In genomic region chr15:67063689-67064606, GRCh38 we compare ENCODE assay signal across 1 cellular context.
TF ChIP-seq lines count a peak whose summit lies in the region.

No MANE protein-coding gene starts in this region.

TF ChIP-seq in HepG2, 621 proteins besides CTCF, POLR2A, EP300 and RAD21 (continued from another document and continues in another):
- TF ChIP-seq ZNF225 (CRISPR knock-in tag; IDR thresholded peaks at IDR 0.05) (0 out of 2 replicates have a peak, but pooled peaks have one; percentile 32), ZNF556 (CRISPR knock-in tag; IDR thresholded peaks at IDR 0.05; ENCODE audit: borderline replicate concordance) (peak; percentile 88), STAT6 (CRISPR knock-in tag; IDR thresholded peaks at IDR 0.05; ENCODE audit: borderline replicate concordance) (no peak; the same call in none of the 2 replicates), ZBTB37 (CRISPR knock-in tag; IDR thresholded peaks at IDR 0.05) (peak; percentile 42; the same call in 1 of the 2 replicates), ETV5 (CRISPR knock-in tag; IDR thresholded peaks at IDR 0.05; ENCODE audit: borderline replicate concordance) (peak; percentile 85; the same call in 1 of the 2 replicates), HOXA7 (CRISPR knock-in tag; IDR thresholded peaks at IDR 0.05) (no peak), AGO2 (optimal IDR thresholded peaks at IDR 0.05; ENCODE audit: low read depth, low read length) (no peak), ZNF773 (CRISPR knock-in tag; IDR thresholded peaks at IDR 0.05; ENCODE audit: borderline replicate concordance) (no peak), DR1 (CRISPR knock-in tag; IDR thresholded peaks at IDR 0.05) (0 out of 2 replicates have a peak, but pooled peaks have one; percentile 71), POLR2AphosphoS5 (IDR thresholded peaks at IDR 0.05; ENCODE audit: low read depth, low read length) (peak; percentile 75), ARNT (IDR thresholded peaks at IDR 0.05) (no peak), SOX5 (CRISPR knock-in tag; IDR thresholded peaks at IDR 0.05; ENCODE audit: borderline replicate concordance) (peak; percentile 72), ZNF850 (CRISPR knock-in tag; conservative IDR thresholded peaks at IDR 0.05) (no peak), ONECUT2 (CRISPR knock-in tag; IDR thresholded peaks at IDR 0.05) (peak; percentile 96), HDAC1 (CRISPR knock-in tag; IDR thresholded peaks at IDR 0.05) (peak; percentile 85), CAMTA2 (CRISPR knock-in tag; IDR thresholded peaks at IDR 0.05; ENCODE audit: borderline replicate concordance) (no peak), ZNF17 (CRISPR knock-in tag; IDR thresholded peaks at IDR 0.05) (no peak), ZBTB34 (CRISPR knock-in tag; IDR thresholded peaks at IDR 0.05) (peak; percentile 79), KDM5A (IDR thresholded peaks at IDR 0.05; ENCODE audit: borderline replicate concordance, low read length) (no peak; the same call in 1 of the 2 replicates), ZNF460 (CRISPR knock-in tag; IDR thresholded peaks at IDR 0.05; ENCODE audit: borderline replicate concordance) (no peak; the same call in 1 of the 2 replicates), PRDM4 (CRISPR knock-in tag; IDR thresholded peaks at IDR 0.05; ENCODE audit: borderline replicate concordance) (no peak), ZNF644 (CRISPR knock-in tag; IDR thresholded peaks at IDR 0.05; ENCODE audit: low read depth) (0 out of 2 replicates have a peak, but pooled peaks have one; percentile 25), PRPF4 (IDR thresholded peaks at IDR 0.05; ENCODE audit: low read depth, low read length, poor library complexity, severe bottlenecking) (no peak), ZNF18 (CRISPR knock-in tag; IDR thresholded peaks at IDR 0.05; ENCODE audit: insufficient replicate concordance) (no peak), LRRFIP1 (CRISPR knock-in tag; conservative IDR thresholded peaks at IDR 0.05) (no peak), NFE2 (CRISPR knock-in tag; IDR thresholded peaks at IDR 0.05) (no peak), ZNF331 (CRISPR knock-in tag; IDR thresholded peaks at IDR 0.05) (peak; percentile 65), SNAPC2 (CRISPR knock-in tag; IDR thresholded peaks at IDR 0.05) (peak; percentile 53; the same call in 1 of the 2 replicates), TARDBP (CRISPR knock-in tag; IDR thresholded peaks at IDR 0.05) (peak; percentile 72), ZNF230 (CRISPR knock-in tag; IDR thresholded peaks at IDR 0.05) (0 out of 2 replicates have a peak, but pooled peaks have one; percentile 61), HIC2 (CRISPR knock-in tag; IDR thresholded peaks at IDR 0.05; ENCODE audit: low read depth) (peak; percentile 67), ZNF431 (CRISPR knock-in tag; IDR thresholded peaks at IDR 0.05; ENCODE audit: borderline replicate concordance, low read depth) (no peak; the same call in 1 of the 2 replicates), TCF12 (IDR thresholded peaks at IDR 0.05) (no peak), TCF12 (CRISPR knock-in tag; IDR thresholded peaks at IDR 0.05) (0 out of 2 replicates have a peak, but pooled peaks have one; percentile 42), ZFP41 (CRISPR knock-in tag; IDR thresholded peaks at IDR 0.05; ENCODE audit: borderline replicate concordance) (no peak), ZNF264 (CRISPR knock-in tag; IDR thresholded peaks at IDR 0.05) (peak; percentile 2; the same call in 1 of the 2 replicates), NCOA1 (CRISPR knock-in tag; IDR thresholded peaks at IDR 0.05) (no peak), ZKSCAN8 (CRISPR knock-in tag; IDR thresholded peaks at IDR 0.05; ENCODE audit: borderline replicate concordance) (no peak), TERF1 (CRISPR knock-in tag; IDR thresholded peaks at IDR 0.05) (no peak), PITX1 (CRISPR knock-in tag; IDR thresholded peaks at IDR 0.05) (peak; percentile 74; the same call in 1 of the 2 replicates), SMAD9 (CRISPR knock-in tag; IDR thresholded peaks at IDR 0.05) (no peak), TAF15 (IDR thresholded peaks at IDR 0.05; ENCODE audit: low read depth, low read length, poor library complexity, severe bottlenecking) (no peak), HNF1A (IDR thresholded peaks at IDR 0.05; ENCODE audit: low read depth) (peak; percentile 40), HNF1A (CRISPR knock-in tag; IDR thresholded peaks at IDR 0.05; ENCODE audit: borderline replicate concordance) (peak; percentile 83)
